15 cellular contexts compared by ENCODE assay signal in the genomic region with DNA sequence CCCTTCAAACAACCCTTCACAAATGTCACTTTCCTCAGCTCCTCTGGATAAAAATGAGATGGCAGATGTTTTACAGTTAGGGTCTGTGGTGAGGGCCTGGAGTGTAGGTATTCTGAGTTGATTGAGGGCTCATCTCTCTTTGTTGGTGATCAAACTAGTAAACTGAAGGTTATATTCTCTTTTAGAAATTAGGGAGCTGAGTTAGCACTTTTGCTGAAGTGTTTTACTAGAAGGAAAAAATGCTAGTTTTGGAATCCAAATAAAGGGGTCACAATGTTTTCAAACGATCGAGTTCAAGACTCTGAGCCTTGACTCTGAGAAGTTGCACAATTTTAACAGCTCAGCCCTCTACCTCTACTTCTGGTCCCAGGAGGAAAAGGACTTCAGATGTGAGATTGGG. TPM values are rescaled to one million over a fixed set of nuclear protein-coding genes. Genes with fewer than 3 reads are reported as not detected.
A peak's percentile ranks its signal among the peaks of the same experiment; 100 is the strongest.
DNase-seq lines count a peak whose midpoint lies in the region; ATAC-seq, FAIRE-seq and TF ChIP-seq lines count a peak whose summit lies in the region.
"Had no signal": no experiment of that assay in that cellular context is flagged by ENCODE, and none has a peak within 500 bp of the region (broad histone marks: within the 10 kb centered on the region; RNA-seq: fewer than 3 reads in every experiment).

No MANE protein-coding gene starts in this region.

- H3K18ac ChIP-seq in mesenchymal stem cell (ENCODE audit: low read depth in 1 of 2, low read length in 2 of 2): no peak overlapping the region

- POLR2A ChIA-PET in HepG2 (lab: Yijun Ruan, JAX): interaction anchor here (0.9 kb wide), 1 partner anchor 24 kb away, joined by 3 read pairs; the partner anchor contains the start of gene RHOBTB3

- intact Hi-C loops in HepG2 (cut with micrococcal nuclease; ENCODE audit: unreplicated experiment) (no loop called here), right lobe of liver (cut with DNase I) (no loop called here)

- in situ Hi-C loops in HepG2 (cut with HindIII; ENCODE audit: extremely low pct_ligation_motif_present, low pct_unique_long_range_greater_than_20kb): no loop called here

- BruUV-seq in HepG2 (replicated peaks; lab: Mats Ljungman, UMichigan): no TSS peak

- H3K4me3 ChIP-seq in HepG2 (replicated peaks in 1 of 3; ENCODE audit: insufficient read depth in 1 of 3, low read depth in 2 of 3, low read length in 3 of 3) (no peak overlapping the region), right lobe of liver (no peak overlapping the region), mesenchymal stem cell (ENCODE audit: insufficient read depth in 1 of 2, low read depth in 1 of 2, low read length in 2 of 2) (no peak overlapping the region), subcutaneous abdominal adipose tissue (ENCODE audit: low read depth in 1 of 5, low read length in 5 of 5) (no peak overlapping the region)
- H3K4me3 ChIP-seq: BLaER1 treated with 17β-estradiol and CSF1 and Interleukin-3, amounts not matched to agents 10 nM and 100 nM had no signal

- H3K4me1 ChIP-seq in HepG2 (ENCODE audit: insufficient read depth, low read length) (peaks cover 27% of the 10 kb centered on the region), right lobe of liver (peaks cover 0 to 16% (median 4%) of the 10 kb centered on the region in 4 donors), mesenchymal stem cell (ENCODE audit: control insufficient read depth, insufficient read depth, low read depth, low read length) (peaks cover 10% of the 10 kb centered on the region), subcutaneous abdominal adipose tissue (ENCODE audit: control insufficient read depth in 5 of 5, insufficient read depth in 5 of 5, low read length in 5 of 5) (peaks cover 3 to 33% (median 15%) of the 10 kb centered on the region in 5 donors)

- CTCF ChIA-PET in HepG2 (lab: Yijun Ruan, JAX; ENCODE audit: low intra/inter-chr PET ratio, low total read pairs): no interaction called here

- H3K9me3 ChIP-seq in HepG2 (ENCODE audit: low read length) (no peaks in the 10 kb centered on the region), right lobe of liver (no peaks in the 10 kb centered on the region), mesenchymal stem cell (ENCODE audit: control insufficient read depth, low read length) (no peaks in the 10 kb centered on the region), subcutaneous abdominal adipose tissue (ENCODE audit: control insufficient read depth in 5 of 5, low read length in 5 of 5) (no peaks in the 10 kb centered on the region)
- H3K9me3 ChIP-seq: BLaER1 treated with 17β-estradiol and CSF1 and Interleukin-3, amounts not matched to agents 10 nM and 100 nM had no signal

- TF ChIP-seq POLR2A in HepG2 (IDR thresholded peaks at IDR 0.05; ENCODE audit: insufficient read depth in 1 of 2, low read depth in 2 of 2, low read length in 2 of 2): no peak
- TF ChIP-seq POLR2A in right lobe of liver (IDR thresholded peaks at IDR 0.05): no peak

- no peak for ATAC-seq in HepG2
- no peak for ATAC-seq in right lobe of liver
- no peak for ATAC-seq in HG02884 (IDR thresholded peaks at IDR 0.05; ENCODE audit: unreplicated experiment)

- H2BK120ac ChIP-seq in mesenchymal stem cell (ENCODE audit: low read depth, low read length): no peak overlapping the region

- H2BK12ac ChIP-seq in mesenchymal stem cell (ENCODE audit: low read length in 2 of 2): no peak overlapping the region

- no peak overlapping the region for H2BK15ac ChIP-seq in mesenchymal stem cell (ENCODE audit: low read depth, poor library complexity, severe bottlenecking)

- H3K79me1 ChIP-seq in mesenchymal stem cell (replicated peaks; ENCODE audit: low read length, poor library complexity, severe bottlenecking): peaks cover 26% of the 10 kb centered on the region

- H3K14ac ChIP-seq in mesenchymal stem cell (ENCODE audit: low read length in 2 of 2): peak overlapping the region in 1 of 2 experiments; percentile 49

- no peaks in the 10 kb centered on the region for H4K20me1 ChIP-seq in HepG2 (ENCODE audit: insufficient read depth, low read length)
- H4K20me1 ChIP-seq: BLaER1 treated with 17β-estradiol and CSF1 and Interleukin-3, amounts not matched to agents 10 nM and 100 nM had no signal

- no peak overlapping the region for H3K23ac ChIP-seq in mesenchymal stem cell (ENCODE audit: low read length in 2 of 2)

- no peaks in the 10 kb centered on the region for H3K79me2 ChIP-seq in HepG2 (ENCODE audit: insufficient read depth, low read length)

- no peak overlapping the region for H2AFZ ChIP-seq in HepG2 (ENCODE audit: low read length)
- H2AFZ ChIP-seq in mesenchymal stem cell (ENCODE audit: low read depth, low read length): no peak overlapping the region

- H3K27ac ChIP-seq in HepG2 (ENCODE audit: extremely low read length, insufficient read depth, low read length) (no peak overlapping the region), right lobe of liver (no peak overlapping the region), VCaP (peak overlapping the region; percentile 97), mesenchymal stem cell (ENCODE audit: low read length, poor library complexity, severe bottlenecking) (no peak overlapping the region), subcutaneous abdominal adipose tissue (ENCODE audit: low read depth, low read length) (peak overlapping the region; percentile 38)

- TF ChIP-seq CTCF in HepG2 (CRISPR knock-in tag; IDR thresholded peaks at IDR 0.05) (no peak), right lobe of liver (IDR thresholded peaks at IDR 0.05) (no peak), VCaP (conservative IDR thresholded peaks at IDR 0.05) (no peak)

- WGBS in HepG2 (ENCODE audit: low lambda C conversion rate): 79% methylated on average over 2 of the region's 2 CpGs
- 41% methylated on average over 2 of the region's 2 CpGs for WGBS in right lobe of liver (ENCODE audit: insufficient coverage, low coverage, low lambda C conversion rate, missing lambda C conversion rate)
- WGBS in mesenchymal stem cell: no CpG with 5 or more reads among the region's 2 CpGs

- H3K4me2 ChIP-seq in HepG2 (ENCODE audit: low read depth, low read length) (no peak overlapping the region), mesenchymal stem cell (ENCODE audit: low read length, poor library complexity, severe bottlenecking) (no peak overlapping the region)
- H3K4me2 ChIP-seq: BLaER1 treated with 17β-estradiol and CSF1 and Interleukin-3, amounts not matched to agents 10 nM and 100 nM had no signal

- DNase-seq in HepG2 (ENCODE audit: low spot score) (no peak), right lobe of liver (no peak), mesenchymal stem cell (no peak), germinal center (ENCODE audit: low spot score) (no peak)
- DNase-seq in activated CD4-positive, alpha-beta T cell treated with anti-CD3 and anti-CD28 coated beads, Interleukin-2, amount 50 U/mL, for 4 hours: no peak
- DNase-seq: 8988T; ACHN; Calu3; CD4-positive, alpha-beta T cell; DMS 273 treated with DMSO at 0.1 percent for 48 hours; HCEC 1CT had no signal

- no peak overlapping the region for H2BK5ac ChIP-seq in mesenchymal stem cell (ENCODE audit: low read depth, low read length, poor library complexity, severe bottlenecking)

- TF ChIP-seq EP300 in HepG2 (IDR thresholded peaks at IDR 0.05; ENCODE audit: low read depth in 2 of 2, low read length in 2 of 2): no peak
- no peak for TF ChIP-seq EP300 in HepG2 (CRISPR knock-in tag; IDR thresholded peaks at IDR 0.05; ENCODE audit: borderline replicate concordance)

- FAIRE-seq in HepG2 (lab: Jason Lieb, UNC): no peak

- H3K9ac ChIP-seq in HepG2 (ENCODE audit: insufficient read depth, low read depth, low read length) (no peak overlapping the region), mesenchymal stem cell (ENCODE audit: low read length) (no peak overlapping the region), subcutaneous abdominal adipose tissue (ENCODE audit: low read length in 5 of 5) (peak overlapping the region in 1 of 5 donors; percentile 20)

- H3K27me3 ChIP-seq in HepG2 (ENCODE audit: control insufficient read depth in 1 of 2, insufficient read depth in 2 of 2, low read length in 2 of 2): no peaks in the 10 kb centered on the region
- no peaks in the 10 kb centered on the region for H3K27me3 ChIP-seq in right lobe of liver
- H3K27me3 ChIP-seq in mesenchymal stem cell (ENCODE audit: control insufficient read depth in 1 of 2, insufficient read depth in 1 of 2, low read length in 2 of 2): no peaks in the 10 kb centered on the region
- H3K27me3 ChIP-seq in subcutaneous abdominal adipose tissue (ENCODE audit: control insufficient read depth in 5 of 5, insufficient read depth in 4 of 5, low read length in 5 of 5): no peaks in the 10 kb centered on the region
- H3K27me3 ChIP-seq: BLaER1 treated with 17β-estradiol and CSF1 and Interleukin-3, amounts not matched to agents 10 nM and 100 nM had no signal

- TF ChIP-seq RAD21 in HepG2 (CRISPR knock-in tag; IDR thresholded peaks at IDR 0.05): no peak

- H2AK5ac ChIP-seq in mesenchymal stem cell (ENCODE audit: low read length, severe bottlenecking): peak overlapping the region; percentile 85

- no peak overlapping the region for H3K4ac ChIP-seq in mesenchymal stem cell (ENCODE audit: low read depth in 1 of 2, low read length in 2 of 2)

- peaks cover 6 to 34% of the 10 kb centered on the region in 2 experiments; a peak in 3 of 5 replicates for H3K36me3 ChIP-seq in HepG2 (replicated peaks in 1 of 2; ENCODE audit: control insufficient read depth in 1 of 2, insufficient read depth in 2 of 2, low read length in 2 of 2)
- H3K36me3 ChIP-seq in right lobe of liver: peaks cover 0 to 11% (median 3%) of the 10 kb centered on the region in 4 donors
- H3K36me3 ChIP-seq in mesenchymal stem cell (ENCODE audit: control insufficient read depth in 1 of 2, insufficient read depth in 2 of 2, low read depth in 1 of 2, low read length in 2 of 2): peaks cover 27 to 85% of the 10 kb centered on the region in 2 experiments
- H3K36me3 ChIP-seq in subcutaneous abdominal adipose tissue (ENCODE audit: control insufficient read depth in 5 of 5, insufficient read depth in 5 of 5, low read length in 5 of 5): peaks cover 14 to 63% (median 55%) of the 10 kb centered on the region in 5 donors

- H4K91ac ChIP-seq in mesenchymal stem cell (ENCODE audit: low read length): no peak overlapping the region

- H4K8ac ChIP-seq in mesenchymal stem cell (ENCODE audit: low read length): no peak overlapping the region

RNA-seq across cellular contexts. Expression of gene RHOBTB3, which starts 23.4 kb away (rescaled TPM):
- 35.4 and 39.6 TPM in 2 replicates for total RNA-seq in HepG2 (2016; rRNA removed; fragmentation: Illumina TruSeq; extraction: Trizol)
- total RNA-seq in HepG2 (2016; cell fraction: cytosol; rRNA removed; fragmentation: Illumina TruSeq; extraction: Trizol; ENCODE audit: low read depth): 65.4 and 73.3 TPM in 2 replicates
- total RNA-seq in HepG2 (2016; cell fraction: insoluble cytoplasmic fraction; rRNA removed; fragmentation: Illumina TruSeq; extraction: Trizol): 34.8 and 35.7 TPM in 2 replicates
- total RNA-seq in HepG2 (2016; cell fraction: membrane; rRNA removed; fragmentation: Illumina TruSeq; extraction: Trizol): 29.2 and 34.2 TPM in 2 replicates
- total RNA-seq in HepG2 (2016; cell fraction: nucleus; rRNA removed; fragmentation: Illumina TruSeq; extraction: Trizol): 34.5 and 45.0 TPM in 2 replicates
- polyA plus RNA-seq in HepG2 (2011; rRNA removed): 27.8 and 31.6 TPM in 2 replicates
- polyA plus RNA-seq in HepG2 (2011; cell fraction: cytosol; rRNA removed): 33.5 and 37.5 TPM in 2 replicates
- 28.1 and 35.6 TPM in 2 replicates for polyA plus RNA-seq in HepG2 (2011; cell fraction: nucleus; rRNA removed)
- polyA plus RNA-seq in HepG2 (2012): 16.2 and 20.3 TPM in 2 replicates
- polyA plus RNA-seq in HepG2 (2016; cell fraction: cytosol; fragmentation: Illumina TruSeq; extraction: Trizol; ENCODE audit: low read depth): 4.4 and 6.7 TPM in 2 replicates
- polyA plus RNA-seq in HepG2 (2016; cell fraction: insoluble cytoplasmic fraction; fragmentation: Illumina TruSeq; extraction: Trizol; ENCODE audit: low read depth): 31.3 and 33.4 TPM in 2 replicates
- polyA plus RNA-seq in HepG2 (2016; cell fraction: membrane; fragmentation: Illumina TruSeq; extraction: Trizol; ENCODE audit: low read depth): 11.0 and 11.2 TPM in 2 replicates
- 31.1 and 35.1 TPM in 2 replicates for polyA plus RNA-seq in HepG2 (2016; cell fraction: nucleus; fragmentation: Illumina TruSeq; extraction: Trizol; ENCODE audit: insufficient read depth, low read depth)
- 153 and 617 TPM in 2 replicates for polyA minus RNA-seq in HepG2 (2011; rRNA and poly(A)+ RNA removed; ENCODE audit: low replicate concordance)
- polyA minus RNA-seq in HepG2 (2011; cell fraction: cytosol; rRNA and poly(A)+ RNA removed): 64.8 and 73.2 TPM in 2 replicates
- polyA minus RNA-seq in HepG2 (2011; cell fraction: nucleus; rRNA and poly(A)+ RNA removed): 85.0 and 93.4 TPM in 2 replicates
- 10 to 100 TPM; 24.1 to 49.1 (median 38.9) TPM for total RNA-seq in right lobe of liver
- 279 TPM for polyA plus RNA-seq in mesenchymal stem cell (2013, experiment 1 of 2)
- 271 TPM for polyA plus RNA-seq in mesenchymal stem cell (2013, experiment 2 of 2)

Comparison
In these comparisons a context has a peak if more than half of its experiments do, and no peak if none do; other contexts are left out.
1. H3K27ac ChIP-seq: peak in VCaP (single experiment) and subcutaneous abdominal adipose tissue (single experiment); none in HepG2 (single experiment), right lobe of liver (0 of 3) and mesenchymal stem cell (single experiment).